In the genomic region with DNA sequence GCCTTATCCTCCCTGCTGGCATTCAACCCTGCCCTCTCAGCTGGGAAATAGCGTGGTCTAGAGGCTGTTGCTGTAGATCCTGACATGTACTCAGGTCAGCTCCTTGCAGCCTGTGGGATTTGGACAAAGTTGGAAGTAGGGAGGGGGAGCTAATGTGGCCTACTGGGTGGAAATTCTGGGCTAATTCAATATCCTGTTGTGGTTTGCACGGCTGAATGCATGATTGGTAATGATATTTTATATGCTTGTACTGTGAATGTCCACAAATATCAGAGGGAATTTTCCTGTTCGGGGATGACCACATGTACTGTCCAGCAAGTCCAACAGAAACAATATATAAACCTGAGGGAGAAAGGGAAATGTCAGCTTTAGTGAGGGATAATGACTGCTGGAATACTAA, we compare ENCODE assay signal across 21 cellular contexts. TPM values are rescaled to one million over a fixed set of nuclear protein-coding genes. Genes with fewer than 3 reads are reported as not detected.
DNase-seq lines count a peak whose midpoint lies in the region; ATAC-seq lines count a peak whose summit lies in the region.
"Had no signal": no experiment of that assay in that cellular context is flagged by ENCODE, and none has a peak within 500 bp of the region (broad histone marks: within the 10 kb centered on the region; RNA-seq: fewer than 3 reads in every experiment).

No MANE protein-coding gene starts in this region.

- intact Hi-C loops in sciatic nerve (cut with DNase I), result no loop called here

- peak; percentile 21 for ATAC-seq in sciatic nerve
- ATAC-seq: A549 had no signal

- peak; percentile 2 for DNase-seq in DMS79 (lab: John Stamatoyannopoulos, UW)
- peak; percentile 66 for DNase-seq in astrocyte of the hippocampus (ENCODE audit: low read depth, low spot score)
- DNase-seq in left kidney (ENCODE audit: low read depth, low spot score), result peak; percentile 27
- DNase-seq in sciatic nerve (ENCODE audit: low spot score), result no peak
- DNase-seq in activated CD4-positive, alpha-beta T cell treated with anti-CD3 and anti-CD28 coated beads for 1 hour, result no peak
- no peak for DNase-seq in NCI-H774 (lab: John Stamatoyannopoulos, UW)
- no peak for DNase-seq in NCI-H1436 (lab: John Stamatoyannopoulos, UW)
- DNase-seq: BE2C; CD4-positive, alpha-beta T cell; COR-L47; EL; GF-D8; Karpas-422; NCI-H1930; NCI-H2227 treated with DMSO at 0.1 percent for 48 hours; NCI-H510A; NK-92 treated with Interleukin-12 subunit alpha and Interleukin-12 subunit beta, amount 100 ng/mL, for 24 hours; SHP77 treated with DMSO at 0.1 percent for 48 hours; SW 1271 had no signal

RNA-seq across cellular contexts. Expression of a gene that starts 22.1 kb away (rescaled TPM):
- total RNA-seq in sciatic nerve, result not detected
- total RNA-seq: CD4-positive, alpha-beta T cell; MCF 10A had no signal

Comparison
In these comparisons a context has a peak if more than half of its experiments do, and no peak if none do; other contexts are left out.
1. DNase-seq: peak in DMS79 (single experiment), astrocyte of the hippocampus (single experiment) and left kidney (single experiment); none in sciatic nerve (single experiment), activated CD4-positive, alpha-beta T cell treated with anti-CD3 and anti-CD28 coated beads for 1 hour (single experiment), NCI-H774 (single experiment) and NCI-H1436 (single experiment).